Comparison of ENCODE assay signal across 17 cellular contexts in genomic region chr6:125839471-125839870, GRCh38. TPM values are rescaled to one million over a fixed set of nuclear protein-coding genes. Genes with fewer than 3 reads are reported as not detected.
DNase-seq lines count a peak whose midpoint lies in the region; TF ChIP-seq lines count a peak whose summit lies in the region.
"Had no signal": no experiment of that assay in that cellular context is flagged by ENCODE, and none has a peak within 500 bp of the region (broad histone marks: within the 10 kb centered on the region; RNA-seq: fewer than 3 reads in every experiment).

No MANE protein-coding gene starts in this region.

- TF ChIP-seq EP300 in stomach (IDR thresholded peaks at IDR 0.05) (no peak), tibial nerve (IDR thresholded peaks at IDR 0.05) (no peak)

- H3K4me3 ChIP-seq in stomach (no peak overlapping the region), tibial nerve (no peak overlapping the region)
- H3K4me3 ChIP-seq: esophagus muscularis mucosa, thoracic aorta had no signal

- intact Hi-C loops in stomach (cut with DNase I; ENCODE audit: low total_unique reads) = no loop called here

- H3K36me3 ChIP-seq in stomach (no peaks in the 10 kb centered on the region), tibial nerve (no peaks in the 10 kb centered on the region)
- H3K36me3 ChIP-seq: esophagus muscularis mucosa, thoracic aorta had no signal

- DNase-seq in NCI-H2081 (lab: John Stamatoyannopoulos, UW) (peak; percentile 30 to 81), NCI-H2081 treated with DMSO at 0.1 percent for 48 hours (lab: John Stamatoyannopoulos, UW) (no peak), glomerular endothelial cell (ENCODE audit: extremely low read depth, low read depth, low spot score) (peak; percentile 65), stomach (no peak), tibial nerve (ENCODE audit: low spot score in 2 of 2) (no peak), HK-2 (ENCODE audit: unreplicated experiment) (no peak)
- no peak for DNase-seq in activated CD4-positive, CD25-positive, alpha-beta regulatory T cell (lab: John Stamatoyannopoulos, UW)
- DNase-seq: activated B cell treated with CpG ODN at 0.5 μM for 24 hours; activated CD8-positive, alpha-beta memory T cell treated with anti-CD3 and anti-CD28 coated beads for 24 hours; CD4-positive, alpha-beta T cell; EL; MM.1S; naive thymus-derived CD4-positive, alpha-beta T cell; NCI-H2171 had no signal

- no peaks in the 10 kb centered on the region for H3K27me3 ChIP-seq in stomach
- no peaks in the 10 kb centered on the region for H3K27me3 ChIP-seq in tibial nerve
- H3K27me3 ChIP-seq: esophagus muscularis mucosa had no signal

- H3K9me3 ChIP-seq in stomach (no peaks in the 10 kb centered on the region), tibial nerve (no peaks in the 10 kb centered on the region)
- H3K9me3 ChIP-seq: esophagus muscularis mucosa, thoracic aorta had no signal

- TF ChIP-seq CTCF in stomach (IDR thresholded peaks at IDR 0.05) (no peak), tibial nerve (IDR thresholded peaks at IDR 0.05) (no peak)

- TF ChIP-seq POLR2A in stomach (IDR thresholded peaks at IDR 0.05) = no peak
- TF ChIP-seq POLR2A in tibial nerve (IDR thresholded peaks at IDR 0.05) = no peak

- 38 to 58% (median 46%) methylated on average over 7 of the region's 7 CpGs for WGBS in stomach, 5 donors
- 45 to 55% methylated on average over 7 of the region's 7 CpGs for WGBS in tibial nerve, 2 donors

- H3K27ac ChIP-seq in angular gyrus (ENCODE audit: low read depth, low read length) = peak overlapping the region; percentile 80
- peak overlapping the region in 4 of 5 donors; percentile 1 to 36 (median 14) for H3K27ac ChIP-seq in stomach
- peak overlapping the region in 2 of 4 donors; percentile 50 for H3K27ac ChIP-seq in tibial nerve
- H3K27ac ChIP-seq: thoracic aorta had no signal

- H3K4me1 ChIP-seq in stomach (peaks cover 4 to 57% (median 18%) of the 10 kb centered on the region in 4 donors), tibial nerve (peaks cover 0 to 51% (median 9%) of the 10 kb centered on the region in 4 donors)

RNA-seq across cellular contexts. Expression of gene NCOA7, which starts 48.7 kb away (rescaled TPM):
- total RNA-seq in glomerular endothelial cell = 33.1 and 66.8 TPM in 2 replicates
- 100 to 1,000 TPM in 1 of 5 donors, 10 to 100 TPM in 3, 1 to 10 TPM in 1; 1.2 to 131 (median 27.5) TPM for total RNA-seq in stomach
- 10 to 100 TPM; 13.7 to 26.0 (median 17.6) TPM for polyA plus RNA-seq in stomach
- 10 to 100 TPM; 38.7 to 86.7 (median 59.7) TPM for total RNA-seq in tibial nerve

Comparison
In these comparisons a context has a peak if more than half of its experiments do, and no peak if none do; other contexts are left out.
1. DNase-seq: peak in NCI-H2081 (2 of 2) and glomerular endothelial cell (single experiment); none in NCI-H2081 treated with DMSO at 0.1 percent for 48 hours (single experiment), stomach (single experiment), tibial nerve (0 of 2), activated CD4-positive, CD25-positive, alpha-beta regulatory T cell (0 of 4) and HK-2 (single experiment).